ENCODE assay signal across 20 cellular contexts in the genomic region with DNA sequence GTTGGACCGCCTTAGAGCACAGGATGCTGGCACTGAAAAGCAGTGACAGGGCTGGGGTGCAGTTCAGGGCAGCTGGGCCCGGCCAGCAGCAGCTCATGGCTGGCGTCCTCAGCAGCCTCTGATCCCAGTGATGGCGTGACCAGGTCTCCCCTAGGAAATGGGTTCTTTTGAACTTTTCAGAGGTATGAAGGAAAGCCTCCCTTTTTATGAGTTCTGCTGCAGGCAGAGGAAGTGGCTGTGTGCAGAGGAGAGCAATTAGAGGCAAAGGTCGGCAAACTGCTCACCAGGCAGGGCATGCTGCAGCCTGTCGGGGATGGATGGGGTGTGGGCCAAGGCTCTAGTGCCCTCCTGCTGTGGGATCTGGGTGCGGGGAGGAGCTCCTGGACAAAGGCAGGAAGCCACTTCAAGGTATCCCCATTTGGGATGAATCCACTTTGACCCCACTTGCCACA. TPM values are rescaled to one million over a fixed set of nuclear protein-coding genes. Genes with fewer than 3 reads are reported as not detected.
DNase-seq lines count a peak whose midpoint lies in the region; ATAC-seq, FAIRE-seq and TF ChIP-seq lines count a peak whose summit lies in the region.
"Had no signal": no experiment of that assay in that cellular context is flagged by ENCODE, and none has a peak within 500 bp of the region (broad histone marks: within the 10 kb centered on the region; RNA-seq: fewer than 3 reads in every experiment).

No MANE protein-coding gene starts in this region.

- CTCF ChIA-PET in Panc1 (lab: Charles Lee): interaction anchor here (0.7 kb wide), 1 partner anchor 30 kb away, joined by 4 read pairs; no protein-coding TSS in a partner anchor

- H3K9ac ChIP-seq in keratinocyte (ENCODE audit: control insufficient read depth, extremely low read depth, insufficient read depth, low read length): no peak overlapping the region

- ATAC-seq in Panc1: peak; percentile 58
- ATAC-seq in GM21515 (IDR thresholded peaks at IDR 0.05; ENCODE audit: unreplicated experiment): no peak
- no peak for ATAC-seq in gastroesophageal sphincter
- ATAC-seq: activated CD8-positive, alpha-beta T cell treated with anti-CD3 and anti-CD28 coated beads, Interleukin-2, amount 10 ng/mL, durations not matched to agents 7 days and 5 days had no signal

- DNase-seq in A172 (ENCODE audit: low spot score) (peak; percentile 41), HuH-7.5 (ENCODE audit: low spot score) (peak; percentile 52), Panc1 (ENCODE audit: low read depth, low spot score) (no peak), keratinocyte (ENCODE audit: low read depth, low spot score) (no peak), NCI-H446 (lab: John Stamatoyannopoulos, UW) (no peak), NCI-H2107 (lab: John Stamatoyannopoulos, UW) (no peak)
- DNase-seq: activated CD8-positive, alpha-beta T cell treated with anti-CD3 and anti-CD28 coated beads, Interleukin-2, amount 10 ng/mL, durations not matched to agents 7 days and 5 days; amniotic stem cell; CD8-positive, alpha-beta memory T cell; dermis blood vessel endothelial cell; IMR-90; NCI-H1092 treated with DMSO at 0.1 percent for 48 hours; NK-92 treated with Interleukin-12 subunit alpha and Interleukin-12 subunit beta, amount 100 ng/mL, for 24 hours; retina; stimulated activated CD8-positive, alpha-beta memory T cell treated with anti-CD3 and anti-CD28 coated beads, Interleukin-4, amount 100 ng/mL, for 48 hours had no signal

- peak overlapping the region; percentile 17 for H3K4me2 ChIP-seq in keratinocyte (ENCODE audit: control insufficient read depth, extremely low read depth, insufficient read depth, low read depth, low read length)

- no peaks in the 10 kb centered on the region for H3K9me1 ChIP-seq in keratinocyte (ENCODE audit: control insufficient read depth, extremely low read depth, insufficient read depth, low read length)

- H3K9me3 ChIP-seq in Panc1 (ENCODE audit: control insufficient read depth, insufficient read depth, low read depth, low read length): no peaks in the 10 kb centered on the region
- H3K9me3 ChIP-seq in keratinocyte (ENCODE audit: control insufficient read depth, low read depth, low read length): no peaks in the 10 kb centered on the region
- no peaks in the 10 kb centered on the region for H3K9me3 ChIP-seq in gastroesophageal sphincter
- H3K9me3 ChIP-seq: SJSA1 had no signal

- dilution Hi-C loops in keratinocyte (cut with MboI; ENCODE audit: extremely low pct_ligation_motif_present, low sequenced_read_pairs): no loop called here

- TF ChIP-seq CTCF in Panc1 (IDR thresholded peaks at IDR 0.05) (no peak), keratinocyte (optimal IDR thresholded peaks at IDR 0.05 in 1 of 3, IDR thresholded peaks at IDR 0.05 in 1 of 3, conservative IDR thresholded peaks at IDR 0.05 in 1 of 3; ENCODE audit: extremely low read depth in 1 of 3, insufficient read depth in 2 of 3, low read length in 3 of 3) (peak in 2 of 3 experiments; percentile 11 to 42), gastroesophageal sphincter (IDR thresholded peaks at IDR 0.05) (no peak)

- POLR2A ChIA-PET in Panc1 (lab: Charles Lee): no interaction called here

- H3K4me3 ChIP-seq in Panc1 (ENCODE audit: low read depth in 2 of 2, low read length in 2 of 2) (no peak overlapping the region), keratinocyte (ENCODE audit: control insufficient read depth in 2 of 3, extremely low read depth in 1 of 3, insufficient read depth in 2 of 3, low read depth in 1 of 3, low read length in 3 of 3) (no peak overlapping the region), gastroesophageal sphincter (no peak overlapping the region)
- H3K4me3 ChIP-seq: lung, SJSA1 had no signal

- H3K4me1 ChIP-seq in Panc1 (ENCODE audit: control insufficient read depth, insufficient read depth, low read length) (peaks cover 28% of the 10 kb centered on the region), keratinocyte (ENCODE audit: control insufficient read depth, extremely low read depth, insufficient read depth, low read length) (peaks cover 32% of the 10 kb centered on the region), gastroesophageal sphincter (peaks cover 3 to 51% (median 19%) of the 10 kb centered on the region in 3 donors)

- H3K27me3 ChIP-seq in Panc1 (ENCODE audit: control insufficient read depth, insufficient read depth, low read length) (no peaks in the 10 kb centered on the region), keratinocyte (ENCODE audit: control insufficient read depth, extremely low read depth, insufficient read depth, low read length) (no peaks in the 10 kb centered on the region), gastroesophageal sphincter (no peaks in the 10 kb centered on the region)
- H3K27me3 ChIP-seq: SJSA1 had no signal

- in situ Hi-C loops in Panc1 (cut with HindIII; ENCODE audit: low pct_unique_long_range_greater_than_20kb, low sequenced_read_pairs): no loop called here

- BruUV-seq in Panc1 (replicated peaks; lab: Mats Ljungman, UMichigan): no TSS peak

- H3K36me3 ChIP-seq in Panc1 (ENCODE audit: control insufficient read depth, insufficient read depth, low read length) (no peaks in the 10 kb centered on the region), keratinocyte (ENCODE audit: control insufficient read depth in 2 of 2, extremely low read depth in 1 of 2, insufficient read depth in 2 of 2, low read length in 2 of 2) (no peaks in the 10 kb centered on the region), gastroesophageal sphincter (no peaks in the 10 kb centered on the region)
- H3K36me3 ChIP-seq: SJSA1 had no signal

- no peaks in the 10 kb centered on the region for H3K79me2 ChIP-seq in keratinocyte (ENCODE audit: control insufficient read depth, insufficient read depth, low read length)

- H3K27ac ChIP-seq in Panc1 (ENCODE audit: low read length) (peak overlapping the region; percentile 14; the same call in 1 of the 2 replicates), keratinocyte (ENCODE audit: control insufficient read depth, insufficient read depth, low read length) (no peak overlapping the region), gastroesophageal sphincter (no peak overlapping the region)
- H3K27ac ChIP-seq: SJSA1 had no signal

- intact Hi-C loops in Panc1 (cut with micrococcal nuclease; ENCODE audit: unreplicated experiment): no loop called here

- H4K20me1 ChIP-seq in keratinocyte (ENCODE audit: control insufficient read depth, extremely low read depth, insufficient read depth, low read length): no peaks in the 10 kb centered on the region

- FAIRE-seq in keratinocyte (lab: Jason Lieb, UNC): no peak
- FAIRE-seq: GM19239 had no signal

- 100% methylated on average over 4 of the region's 7 CpGs; no CpG with 5 or more reads in 1 of the 2 donors for WGBS in gastroesophageal sphincter (ENCODE audit: low coverage in 1 of 2), 2 donors

- TF ChIP-seq EP300 in gastroesophageal sphincter (IDR thresholded peaks at IDR 0.05): no peak

- TF ChIP-seq POLR2A in gastroesophageal sphincter (IDR thresholded peaks at IDR 0.05): no peak

- no peak overlapping the region for H2AFZ ChIP-seq in keratinocyte (ENCODE audit: control insufficient read depth, low read length)

RNA-seq across cellular contexts. Expression of a gene that starts 45.6 kb away (rescaled TPM):
- 48.5 and 61.5 TPM in 2 replicates for total RNA-seq in A172 (2014; rRNA removed; shearing (Covaris generic))
- total RNA-seq in Panc1 (2021; ENCODE audit: unreplicated experiment) (73.0 TPM), gastroesophageal sphincter (100 to 1,000 TPM in 3 of 4 donors, 10 to 100 TPM in 1; 69.3 to 136 (median 116) TPM)
- polyA plus RNA-seq in Panc1 (2012; ENCODE audit: insufficient read length): 60.4 TPM
- polyA plus RNA-seq in keratinocyte: 27.7 to 54.7 TPM (median 42.0 TPM) in 3 replicates
- 61.7 TPM for polyA plus RNA-seq in keratinocyte (2011; ENCODE audit: low read depth)
- 55.3 and 55.7 TPM in 2 replicates for polyA plus RNA-seq in keratinocyte (2011; cell fraction: cytosol; rRNA removed)
- polyA plus RNA-seq in keratinocyte (2011; cell fraction: nucleus; rRNA removed): 11.5 and 15.5 TPM in 2 replicates
- polyA plus RNA-seq in keratinocyte (2012; ENCODE audit: low replicate concordance): 45.9 and 72.4 TPM in 2 replicates
- 2.3 to 15.1 TPM (median 5.9 TPM) in 3 replicates for polyA minus RNA-seq in keratinocyte
- 17.3 TPM for polyA minus RNA-seq in keratinocyte (2011; cell fraction: cytosol; rRNA and poly(A)+ RNA removed)
- polyA minus RNA-seq in keratinocyte (2011; cell fraction: nucleus; rRNA and poly(A)+ RNA removed): 6.1 and 12.3 TPM in 2 replicates

Comparison
In these comparisons a context has a peak if more than half of its experiments do, and no peak if none do; other contexts are left out.
1. DNase-seq: peak in A172 (single experiment) and HuH-7.5 (single experiment); none in Panc1 (single experiment), keratinocyte (single experiment), NCI-H446 (0 of 2) and NCI-H2107 (single experiment).
2. CTCF ChIP-seq: peak in keratinocyte (2 of 3); none in Panc1 (single experiment) and gastroesophageal sphincter (0 of 4).